18 cellular contexts compared by ENCODE assay signal in genomic region chr2:226694142-226694541, GRCh38.
DNase-seq lines count a peak whose midpoint lies in the region; ATAC-seq and TF ChIP-seq lines count a peak whose summit lies in the region.
"Had no signal": no experiment of that assay in that cellular context is flagged by ENCODE, and none has a peak within 500 bp of the region (broad histone marks: within the 10 kb centered on the region; RNA-seq: fewer than 3 reads in every experiment).

No MANE protein-coding gene starts in this region.

- H3K27me3 ChIP-seq in left ventricle myocardium inferior (ENCODE audit: low read depth) (no peaks in the 10 kb centered on the region), right cardiac atrium (ENCODE audit: control insufficient read depth, insufficient read depth) (no peaks in the 10 kb centered on the region), Loucy (ENCODE audit: insufficient read depth, low read length, poor library complexity, severe bottlenecking) (no peaks in the 10 kb centered on the region)
- H3K27me3 ChIP-seq: Peyer's patch had no signal

- TF ChIP-seq CTCF in left ventricle myocardium inferior (IDR thresholded peaks at IDR 0.05; ENCODE audit: borderline replicate concordance): no peak
- TF ChIP-seq CTCF in Loucy (conservative IDR thresholded peaks at IDR 0.05; ENCODE audit: low read length): no peak
- TF ChIP-seq CTCF in CD14-positive monocyte (IDR thresholded peaks at IDR 0.05): no peak

- no peaks in the 10 kb centered on the region for H4K20me1 ChIP-seq in Loucy (ENCODE audit: insufficient read depth, low read length, poor library complexity, severe bottlenecking)

- H3K27ac ChIP-seq in left ventricle myocardium inferior (replicated peaks): peak overlapping the region; percentile 27
- no peak overlapping the region for H3K27ac ChIP-seq in right cardiac atrium (ENCODE audit: low read length)
- H3K27ac ChIP-seq: Peyer's patch, SK-N-MC had no signal

- H3K36me3 Mint-ChIP-seq in CD14-positive monocyte: no peaks in the 10 kb centered on the region

- H3K9me2 ChIP-seq in Loucy (replicated peaks; ENCODE audit: low read depth, low read length): no peaks in the 10 kb centered on the region

- no peak overlapping the region for H2AFZ ChIP-seq in Loucy (ENCODE audit: low read length)

- WGBS in right cardiac atrium: 53% methylated on average over 4 of the region's 4 CpGs

- H3K4me1 ChIP-seq in left ventricle myocardium inferior (peaks cover 58% of the 10 kb centered on the region), right cardiac atrium (ENCODE audit: control insufficient read depth, insufficient read depth, low read length) (peaks cover 4% of the 10 kb centered on the region), Loucy (ENCODE audit: insufficient read depth, low read length, poor library complexity, severe bottlenecking) (peaks cover 36% of the 10 kb centered on the region)

- H3K4me3 ChIP-seq in left ventricle myocardium inferior (no peak overlapping the region), right cardiac atrium (ENCODE audit: low read length) (no peak overlapping the region), Loucy (ENCODE audit: low read length, poor library complexity, severe bottlenecking) (peak overlapping the region; percentile 33)
- H3K4me3 ChIP-seq: HAP-1, Peyer's patch, SK-N-MC had no signal

- H3K9me3 ChIP-seq in left ventricle myocardium inferior (replicated peaks) (no peaks in the 10 kb centered on the region), right cardiac atrium (ENCODE audit: control insufficient read depth, low read length) (no peaks in the 10 kb centered on the region), Loucy (ENCODE audit: insufficient read depth, low read depth, low read length) (no peaks in the 10 kb centered on the region)
- H3K9me3 ChIP-seq: HAP-1, Peyer's patch had no signal

- peak overlapping the region; percentile 62 for H3K4me2 ChIP-seq in Loucy (ENCODE audit: low read depth, low read length, poor library complexity, severe bottlenecking)

- ATAC-seq in right cardiac atrium (no peak), GM19395 (IDR thresholded peaks at IDR 0.05; ENCODE audit: unreplicated experiment) (no peak)

- peaks cover 15% of the 10 kb centered on the region for H3F3A ChIP-seq in Loucy (ENCODE audit: low read depth)

- H3K4me1 Mint-ChIP-seq in CD14-positive monocyte: peaks cover 1% of the 10 kb centered on the region

- peaks cover 0 to 2% (median 0%) of the 10 kb centered on the region in 7 donors for H3K9me3 Mint-ChIP-seq in CD14-positive monocyte
- H3K9me3 Mint-ChIP-seq: CD4-positive, alpha-beta T cell had no signal

- peaks cover 2 to 19% (median 6%) of the 10 kb centered on the region in 3 donors for H3K27me3 Mint-ChIP-seq in CD14-positive monocyte (ENCODE audit: low read depth in 3 of 3)

- H3K27ac Mint-ChIP-seq in CD14-positive monocyte: no peak overlapping the region
- H3K27ac Mint-ChIP-seq: CD4-positive, alpha-beta T cell had no signal

- intact Hi-C loops in left ventricle myocardium inferior (cut with micrococcal nuclease): no loop called here
- intact Hi-C loops in right cardiac atrium (cut with DNase I): no loop called here
- intact Hi-C loops in CD14-positive monocyte (cut with micrococcal nuclease): no loop called here

- no peak for DNase-seq in left ventricle myocardium inferior
- DNase-seq in right cardiac atrium: no peak
- DNase-seq in fibroblast of gingiva (ENCODE audit: low read depth): peak; percentile 44
- DNase-seq in CD14-positive monocyte (ENCODE audit: low spot score): no peak
- DNase-seq in DMS79 treated with DMSO at 0.1 percent for 48 hours (lab: John Stamatoyannopoulos, UW): no peak
- DNase-seq: ACHN; CD4-positive, alpha-beta T cell; DND-41; NCI-H1436 treated with DMSO at 0.1 percent for 48 hours; NCI-H2081; NCI-H226; NCI-H748 treated with DMSO at 0.1 percent for 48 hours; Peyer's patch; Right ventricle myocardium superior had no signal

- H3K36me3 ChIP-seq in left ventricle myocardium inferior: no peaks in the 10 kb centered on the region
- H3K36me3 ChIP-seq in Loucy (ENCODE audit: insufficient read depth, low read length): no peaks in the 10 kb centered on the region
- H3K36me3 ChIP-seq: HAP-1, Peyer's patch had no signal

- no peaks in the 10 kb centered on the region for H3K79me2 ChIP-seq in Loucy (ENCODE audit: insufficient read depth, low read length)

- no peak overlapping the region for H3K4me3 Mint-ChIP-seq in CD14-positive monocyte
- H3K4me3 Mint-ChIP-seq: CD4-positive, alpha-beta T cell had no signal

- H3K9ac ChIP-seq in Loucy (ENCODE audit: low read depth, low read length, poor library complexity, severe bottlenecking): peak overlapping the region; percentile 6
